ENCODE assay signal across 11 cellular contexts in genomic region chr11:23313001-23313400, GRCh38.
"Had no signal": no experiment of that assay in that cellular context is flagged by ENCODE, and none has a peak within 500 bp of the region (broad histone marks: within the 10 kb centered on the region; RNA-seq: fewer than 3 reads in every experiment).

No MANE protein-coding gene starts in this region.

- ATAC-seq: activated naive CD8-positive, alpha-beta T cell treated with anti-CD3 and anti-CD28 coated beads, Interleukin-2, amount 50 U/mL, for 24 hours; esophagus mucosa; stimulated activated naive CD8-positive, alpha-beta T cell treated with anti-CD3 and anti-CD28 coated beads, Interleukin-15, Interleukin-2, amounts not matched to agents 100 U/mL and 50 U/mL, for 24 hours; T-cell; upper lobe of right lung had no signal

- H3K9me3 ChIP-seq: upper lobe of right lung had no signal

- H3K27me3 ChIP-seq: upper lobe of right lung had no signal

- H3K4me3 ChIP-seq: upper lobe of right lung had no signal

- H3K36me3 ChIP-seq: upper lobe of right lung had no signal

- H3K4me1 ChIP-seq: upper lobe of right lung had no signal

- DNase-seq: activated CD4-positive, alpha-beta T cell treated with anti-CD3 and anti-CD28 coated beads for 4 hours; activated naive CD4-positive, alpha-beta T cell treated with Interleukin-2 at 50 U/mL for 16 hours; activated naive CD8-positive, alpha-beta T cell treated with anti-CD3 and anti-CD28 coated beads, Interleukin-2, amount 50 U/mL, for 24 hours; mammary epithelial cell; nephron progenitor cell; stimulated activated CD4-positive, alpha-beta T cell treated with anti-CD3 and anti-CD28 coated beads, Interleukin-4, amount 100 ng/mL, for 1 hour; stimulated activated CD8-positive, alpha-beta memory T cell treated with anti-CD3 and anti-CD28 coated beads, Interleukin-4, amount 100 ng/mL, for 48 hours; stimulated activated naive CD8-positive, alpha-beta T cell treated with anti-CD3 and anti-CD28 coated beads, Interleukin-15, Interleukin-2, amounts not matched to agents 100 U/mL and 50 U/mL, for 24 hours; T-cell; upper lobe of right lung had no signal

- H3K27ac ChIP-seq: upper lobe of right lung had no signal
